Comparison of ENCODE assay signal across 21 cellular contexts in the genomic region with DNA sequence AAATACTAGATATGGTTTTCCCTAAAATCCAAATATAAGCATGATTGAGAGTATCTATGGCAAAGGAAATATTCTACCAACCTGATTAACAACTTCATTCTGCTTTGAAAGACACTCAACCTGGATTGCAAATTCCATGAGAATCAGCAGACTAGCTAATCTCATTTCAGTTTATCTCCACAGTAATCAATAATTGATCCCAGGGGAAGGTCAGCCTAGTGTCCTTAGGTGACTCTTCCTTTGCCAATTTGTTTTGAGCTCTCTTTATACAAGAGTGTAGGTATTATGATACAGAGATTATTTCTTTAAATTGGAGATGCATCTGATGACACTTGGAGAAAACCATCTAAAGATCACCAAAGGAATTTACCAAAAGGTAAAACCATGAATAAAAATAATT.
DNase-seq lines count a peak whose midpoint lies in the region; ATAC-seq, FAIRE-seq and TF ChIP-seq lines count a peak whose summit lies in the region.
"Had no signal": no experiment of that assay in that cellular context is flagged by ENCODE, and none has a peak within 500 bp of the region (broad histone marks: within the 10 kb centered on the region; RNA-seq: fewer than 3 reads in every experiment).

No MANE protein-coding gene starts in this region.

- TF ChIP-seq POLR2A in HepG2 (IDR thresholded peaks at IDR 0.05; ENCODE audit: insufficient read depth in 1 of 2, low read depth in 2 of 2, low read length in 2 of 2) = no peak
- no peak for TF ChIP-seq POLR2A in esophagus muscularis mucosa (IDR thresholded peaks at IDR 0.05; ENCODE audit: low read depth)
- TF ChIP-seq POLR2A in right lobe of liver (IDR thresholded peaks at IDR 0.05) = no peak
- TF ChIP-seq POLR2A in uterus (IDR thresholded peaks at IDR 0.05) = no peak

- BruUV-seq in HepG2 (replicated peaks; lab: Mats Ljungman, UMichigan) = no TSS peak

- in situ Hi-C loops in HepG2 (cut with HindIII; ENCODE audit: extremely low pct_ligation_motif_present, low pct_unique_long_range_greater_than_20kb) = no loop called here
- in situ Hi-C loops in ACHN (cut with HindIII; ENCODE audit: low pct_ligation_motif_present, low pct_unique_long_range_greater_than_20kb, low sequenced_read_pairs) = no loop called here

- DNase-seq in HepG2 (ENCODE audit: low spot score) (no peak), esophagus muscularis mucosa (ENCODE audit: extremely low spot score) (peak; percentile 29), right lobe of liver (no peak), ACHN (no peak), uterus (no peak)
- DNase-seq: 8988T; AML-193; Caco-2; Calu3; CD4-positive, alpha-beta T cell; CD8-positive, alpha-beta T cell; DMS79 treated with DMSO at 0.1 percent for 48 hours; GF-D8 had no signal

- POLR2A ChIA-PET in HepG2 (lab: Yijun Ruan, JAX) = no interaction called here

- no peak overlapping the region for H3K4me2 ChIP-seq in HepG2 (ENCODE audit: low read depth, low read length)

- no peak overlapping the region for H2AFZ ChIP-seq in HepG2 (ENCODE audit: low read length)

- no peaks in the 10 kb centered on the region for H3K9me3 ChIP-seq in liver (ENCODE audit: control insufficient read depth in 4 of 4, low read length in 3 of 4)
- H3K9me3 ChIP-seq in HepG2 (ENCODE audit: low read length) = no peaks in the 10 kb centered on the region
- no peaks in the 10 kb centered on the region for H3K9me3 ChIP-seq in esophagus muscularis mucosa
- no peaks in the 10 kb centered on the region for H3K9me3 ChIP-seq in right lobe of liver
- no peaks in the 10 kb centered on the region for H3K9me3 ChIP-seq in uterus
- H3K9me3 ChIP-seq: Caco-2 had no signal

- H4K20me1 ChIP-seq in HepG2 (ENCODE audit: insufficient read depth, low read length) = no peaks in the 10 kb centered on the region
- H4K20me1 ChIP-seq: BLaER1 treated with 17β-estradiol and CSF1 and Interleukin-3, amounts not matched to agents 10 nM and 100 nM had no signal

- intact Hi-C loops in HepG2 (cut with micrococcal nuclease; ENCODE audit: unreplicated experiment) = loop anchor here (10.0 kb wide), 1 partner anchor 348 kb away; no protein-coding TSS in a partner anchor
- intact Hi-C loops in esophagus muscularis mucosa (cut with DNase I) = no loop called here
- intact Hi-C loops in right lobe of liver (cut with DNase I) = no loop called here
- intact Hi-C loops in uterus (cut with DNase I; ENCODE audit: low total_unique reads) = no loop called here

- H3K9ac ChIP-seq in liver (ENCODE audit: low read depth in 1 of 2, low read length in 2 of 2) = no peak overlapping the region
- H3K9ac ChIP-seq in HepG2 (ENCODE audit: insufficient read depth, low read depth, low read length) = no peak overlapping the region
- H3K9ac ChIP-seq: BLaER1 treated with 17β-estradiol and CSF1 and Interleukin-3, amounts not matched to agents 10 nM and 100 nM had no signal

- CTCF ChIA-PET in HepG2 (lab: Yijun Ruan, JAX; ENCODE audit: low intra/inter-chr PET ratio, low total read pairs) = no interaction called here

- ATAC-seq in HepG2 = no peak
- ATAC-seq in right lobe of liver = peak; percentile 39 to 66 (median 50)
- ATAC-seq: CD8-positive, alpha-beta T cell had no signal

- no peaks in the 10 kb centered on the region for H3K27me3 ChIP-seq in liver (ENCODE audit: control insufficient read depth in 4 of 4, insufficient read depth in 4 of 4, low read length in 3 of 4)
- H3K27me3 ChIP-seq in HepG2 (ENCODE audit: control insufficient read depth in 1 of 2, insufficient read depth in 2 of 2, low read length in 2 of 2) = no peaks in the 10 kb centered on the region
- H3K27me3 ChIP-seq in esophagus muscularis mucosa = peaks cover 0 to 7% (median 0%) of the 10 kb centered on the region in 4 donors
- H3K27me3 ChIP-seq in right lobe of liver = no peaks in the 10 kb centered on the region
- H3K27me3 ChIP-seq in uterus = no peaks in the 10 kb centered on the region
- H3K27me3 ChIP-seq: BLaER1 treated with 17β-estradiol and CSF1 and Interleukin-3, amounts not matched to agents 10 nM and 100 nM had no signal

- H3K4me3 ChIP-seq in liver (ENCODE audit: low read depth in 1 of 3, low read length in 3 of 3) = no peak overlapping the region
- H3K4me3 ChIP-seq in HepG2 (replicated peaks in 1 of 3; ENCODE audit: insufficient read depth in 1 of 3, low read depth in 2 of 3, low read length in 3 of 3) = no peak overlapping the region
- no peak overlapping the region for H3K4me3 ChIP-seq in esophagus muscularis mucosa
- no peak overlapping the region for H3K4me3 ChIP-seq in right lobe of liver
- H3K4me3 ChIP-seq in uterus = no peak overlapping the region
- H3K4me3 ChIP-seq: BLaER1 treated with 17β-estradiol and CSF1 and Interleukin-3, amounts not matched to agents 10 nM and 100 nM had no signal

- H3K36me3 ChIP-seq in liver (ENCODE audit: control insufficient read depth in 4 of 4, insufficient read depth in 3 of 4, low read depth in 1 of 4, low read length in 3 of 4) (no peaks in the 10 kb centered on the region), HepG2 (replicated peaks in 1 of 2; ENCODE audit: control insufficient read depth in 1 of 2, insufficient read depth in 2 of 2, low read length in 2 of 2) (no peaks in the 10 kb centered on the region), esophagus muscularis mucosa (no peaks in the 10 kb centered on the region), right lobe of liver (no peaks in the 10 kb centered on the region), uterus (no peaks in the 10 kb centered on the region)
- H3K36me3 ChIP-seq: BLaER1 treated with 17β-estradiol and CSF1 and Interleukin-3, amounts not matched to agents 10 nM and 100 nM had no signal

- TF ChIP-seq CTCF in liver (IDR thresholded peaks at IDR 0.05; ENCODE audit: low read depth, low read length, missing input control) (no peak), HepG2 (CRISPR knock-in tag; IDR thresholded peaks at IDR 0.05) (no peak), esophagus muscularis mucosa (IDR thresholded peaks at IDR 0.05) (no peak), right lobe of liver (IDR thresholded peaks at IDR 0.05) (no peak), uterus (IDR thresholded peaks at IDR 0.05) (no peak)

- TF ChIP-seq EP300 in HepG2 (IDR thresholded peaks at IDR 0.05; ENCODE audit: low read depth in 2 of 2, low read length in 2 of 2) (no peak), HepG2 (CRISPR knock-in tag; IDR thresholded peaks at IDR 0.05; ENCODE audit: borderline replicate concordance) (no peak), esophagus muscularis mucosa (IDR thresholded peaks at IDR 0.05) (no peak)

- no peaks in the 10 kb centered on the region for H3K79me2 ChIP-seq in HepG2 (ENCODE audit: insufficient read depth, low read length)

- H3K4me1 ChIP-seq in liver (ENCODE audit: control insufficient read depth in 4 of 4, insufficient read depth in 4 of 4, low read length in 3 of 4) = peaks cover 0 to 6% (median 1%) of the 10 kb centered on the region in 4 donors
- H3K4me1 ChIP-seq in HepG2 (ENCODE audit: insufficient read depth, low read length) = peaks cover 3% of the 10 kb centered on the region
- H3K4me1 ChIP-seq in esophagus muscularis mucosa = no peaks in the 10 kb centered on the region
- no peaks in the 10 kb centered on the region for H3K4me1 ChIP-seq in right lobe of liver
- H3K4me1 ChIP-seq in uterus = no peaks in the 10 kb centered on the region
- H3K4me1 ChIP-seq: Caco-2 had no signal

- no peak overlapping the region for H3K27ac ChIP-seq in liver (ENCODE audit: low read depth in 1 of 2, low read length in 2 of 2)
- no peak overlapping the region for H3K27ac ChIP-seq in HepG2 (ENCODE audit: extremely low read length, insufficient read depth, low read length)
- no peak overlapping the region for H3K27ac ChIP-seq in esophagus muscularis mucosa (replicated peaks in 1 of 4)
- H3K27ac ChIP-seq in right lobe of liver = no peak overlapping the region
- no peak overlapping the region for H3K27ac ChIP-seq in uterus
- H3K27ac ChIP-seq: C4-2B had no signal

- TF ChIP-seq RAD21 in liver (IDR thresholded peaks at IDR 0.05) (no peak), HepG2 (CRISPR knock-in tag; IDR thresholded peaks at IDR 0.05) (no peak)

- no peak for FAIRE-seq in HepG2 (lab: Jason Lieb, UNC)
- FAIRE-seq: A204.1, D721Med, G401.6, GM12891, GM19239 had no signal

TF ChIP-seq in liver, 16 proteins besides CTCF, POLR2A, EP300 and RAD21:
- TF ChIP-seq FOXA1 (IDR thresholded peaks at IDR 0.05) = no peak
- TF ChIP-seq FOXA2 (IDR thresholded peaks at IDR 0.05) = no peak
- TF ChIP-seq RXRA (IDR thresholded peaks at IDR 0.05) = peak; percentile 61 to 65
- peak; percentile 6 to 18 for TF ChIP-seq HNF4A (conservative IDR thresholded peaks at IDR 0.05)
- no peak for TF ChIP-seq HNF4G (IDR thresholded peaks at IDR 0.05)
- no peak for TF ChIP-seq SP1 (IDR thresholded peaks at IDR 0.05)

TF ChIP-seq in HepG2, 621 proteins besides CTCF, POLR2A, EP300 and RAD21 (continues in another document):
- no peak for TF ChIP-seq RNF219 (CRISPR knock-in tag; IDR thresholded peaks at IDR 0.05)
- no peak for TF ChIP-seq MIER3 (CRISPR knock-in tag; IDR thresholded peaks at IDR 0.05; ENCODE audit: borderline replicate concordance)
- no peak for TF ChIP-seq ZNF382 (CRISPR knock-in tag; IDR thresholded peaks at IDR 0.05; ENCODE audit: borderline replicate concordance)
- no peak for TF ChIP-seq SP5 (CRISPR knock-in tag; IDR thresholded peaks at IDR 0.05; ENCODE audit: borderline replicate concordance, low read depth)
- TF ChIP-seq ESRRA (CRISPR knock-in tag; IDR thresholded peaks at IDR 0.05; ENCODE audit: low read depth) = no peak
- TF ChIP-seq ZMYM2 (CRISPR knock-in tag; IDR thresholded peaks at IDR 0.05) = no peak
- TF ChIP-seq YY1 (IDR thresholded peaks at IDR 0.05; ENCODE audit: insufficient read depth, insufficient replicate concordance, low read depth, low read length) = no peak
- no peak for TF ChIP-seq ZKSCAN1 (IDR thresholded peaks at IDR 0.05; ENCODE audit: low read length)
- no peak for TF ChIP-seq HES4 (CRISPR knock-in tag; IDR thresholded peaks at IDR 0.05; ENCODE audit: borderline replicate concordance)
